8 cellular contexts compared by ENCODE assay signal in genomic region chr19:4584670-4585460, GRCh38. TPM values are rescaled to one million over a fixed set of nuclear protein-coding genes. Genes with fewer than 3 reads are reported as not detected.
DNase-seq lines count a peak whose midpoint lies in the region; ATAC-seq and TF ChIP-seq lines count a peak whose summit lies in the region.

No MANE protein-coding gene starts in this region.

- no peaks in the 10 kb centered on the region for H3K27me3 ChIP-seq in iPS DF 6.9 (ENCODE audit: control insufficient read depth, insufficient read depth, low read length)
- H3K27me3 ChIP-seq in CD4-positive, alpha-beta T cell (ENCODE audit: control insufficient read depth, insufficient read depth, low read length), result peaks cover 65% of the 10 kb centered on the region

- H3K9me3 Mint-ChIP-seq in CD4-positive, alpha-beta T cell, result no peaks in the 10 kb centered on the region

- peak overlapping the region; percentile 61; the same call in 1 of the 2 replicates for H3K4me3 ChIP-seq in iPS DF 6.9 (ENCODE audit: low read length)

- H3K36me3 Mint-ChIP-seq in CD4-positive, alpha-beta T cell (ENCODE audit: low read depth), result no peaks in the 10 kb centered on the region

- ATAC-seq in CD4-positive, alpha-beta T cell (ENCODE audit: poor library complexity), result no peak

- H3K9me3 ChIP-seq in iPS DF 6.9 (ENCODE audit: control insufficient read depth, insufficient read depth, low read length), result no peaks in the 10 kb centered on the region
- H3K9me3 ChIP-seq in CD4-positive, alpha-beta T cell (ENCODE audit: control insufficient read depth, low read length), result no peaks in the 10 kb centered on the region

- no peak overlapping the region for H3K27ac Mint-ChIP-seq in CD4-positive, alpha-beta T cell

- POLR2A ChIA-PET in CD4-positive, alpha-beta T cell (lab: Charles Lee), result no interaction called here

- TF ChIP-seq CTCF in CD4-positive, alpha-beta T cell (IDR thresholded peaks at IDR 0.05), result no peak

- no peak overlapping the region for H3K27ac ChIP-seq in iPS DF 6.9 (ENCODE audit: low read length)
- H3K27ac ChIP-seq in CD4-positive, alpha-beta T cell (ENCODE audit: low read depth, low read length), result no peak overlapping the region

- H3K4me1 Mint-ChIP-seq in CD4-positive, alpha-beta T cell (ENCODE audit: low read depth), result peaks cover 17% of the 10 kb centered on the region

- intact Hi-C loops in CD4-positive, alpha-beta T cell (cut with DNase I, micrococcal nuclease), result no loop called here

- no peaks in the 10 kb centered on the region for H3K36me3 ChIP-seq in iPS DF 6.9 (ENCODE audit: control insufficient read depth, insufficient read depth, low read length)

- H3K4me3 Mint-ChIP-seq in CD4-positive, alpha-beta T cell, result no peak overlapping the region

- WGBS in iPS DF 6.9 (ENCODE audit: insufficient coverage, insufficient read length), result no CpG with 5 or more reads among the region's 45 CpGs

- DNase-seq in NCI-H2227 (lab: John Stamatoyannopoulos, UW; ENCODE audit: unreplicated experiment) (peak; percentile 36), NCI-H2227 treated with DMSO at 0.1 percent for 48 hours (lab: John Stamatoyannopoulos, UW) (no peak), SHP77 treated with DMSO at 0.1 percent for 48 hours (lab: John Stamatoyannopoulos, UW) (peak; percentile 11), iPS DF 6.9 (ENCODE audit: low read depth, low spot score) (no peak), superior temporal gyrus (ENCODE audit: extremely low spot score) (peak; percentile 12), middle frontal gyrus (ENCODE audit: extremely low spot score, low spot score) (no peak), T-helper 9 cell (no peak)
- DNase-seq in CD4-positive, alpha-beta T cell, result no peak

- peaks cover 60% of the 10 kb centered on the region for H3K27me3 Mint-ChIP-seq in CD4-positive, alpha-beta T cell

- 0 out of 2 replicates have a peak, but pooled peaks cover 3% of the 10 kb centered on the region for H3K4me1 ChIP-seq in iPS DF 6.9 (ENCODE audit: control insufficient read depth, insufficient read depth, low read length)

- CTCF ChIA-PET in CD4-positive, alpha-beta T cell (lab: Charles Lee), result no interaction called here

RNA-seq across cellular contexts. Expression of gene SEMA6B, which starts 25.4 kb away (rescaled TPM):
- total RNA-seq in CD4-positive, alpha-beta T cell, result under 1 TPM; 0.14 to 0.17 TPM

RNA-seq across cellular contexts. Expression of gene LRG1, which starts 45.0 kb away (rescaled TPM):
- total RNA-seq in CD4-positive, alpha-beta T cell, result not detected

RNA-seq across cellular contexts. Expression of gene PLIN5, which starts 49.8 kb away (rescaled TPM):
- under 1 TPM; 0.31 to 0.93 TPM for total RNA-seq in CD4-positive, alpha-beta T cell

RNA-seq across cellular contexts. Expression of gene TNFAIP8L1, which starts 54.5 kb away (rescaled TPM):
- total RNA-seq in CD4-positive, alpha-beta T cell, result 1 to 10 TPM; 4.4 to 5.1 TPM

Comparison
In these comparisons a context has a peak if more than half of its experiments do, and no peak if none do; other contexts are left out.
1. DNase-seq: peak in NCI-H2227 (single experiment), SHP77 treated with DMSO at 0.1 percent for 48 hours (single experiment) and superior temporal gyrus (single experiment); none in NCI-H2227 treated with DMSO at 0.1 percent for 48 hours (single experiment), iPS DF 6.9 (single experiment), CD4-positive, alpha-beta T cell (0 of 10), middle frontal gyrus (single experiment) and T-helper 9 cell (single experiment).